ENCODE assay signal across 25 cellular contexts in genomic region chr6:54579011-54579410, GRCh38.
DNase-seq lines count a peak whose midpoint lies in the region; ATAC-seq, FAIRE-seq and TF ChIP-seq lines count a peak whose summit lies in the region.
"Had no signal": no experiment of that assay in that cellular context is flagged by ENCODE, and none has a peak within 500 bp of the region (broad histone marks: within the 10 kb centered on the region; RNA-seq: fewer than 3 reads in every experiment).

No MANE protein-coding gene starts in this region.

- BruUV-seq in A673 (replicated peaks; lab: Mats Ljungman, UMichigan) = no TSS peak
- no TSS peak for BruUV-seq in OCI-LY7 (replicated peaks; lab: Mats Ljungman, UMichigan)
- no TSS peak for BruUV-seq in HepG2 (replicated peaks; lab: Mats Ljungman, UMichigan)

- no peak overlapping the region for H3K9ac ChIP-seq in mesenchymal stem cell (ENCODE audit: low read length)
- no peak overlapping the region for H3K9ac ChIP-seq in HepG2 (ENCODE audit: insufficient read depth, low read depth, low read length)
- H3K9ac ChIP-seq: BLaER1 had no signal

- H3K9me2 ChIP-seq in OCI-LY7 (ENCODE audit: insufficient read depth, low read length) = no peaks in the 10 kb centered on the region

- peaks cover 6% of the 10 kb centered on the region for H3K4me1 ChIP-seq in A673 (ENCODE audit: insufficient read depth, low read length, poor library complexity, severe bottlenecking)
- H3K4me1 ChIP-seq in HAP-1 = peaks cover 4% of the 10 kb centered on the region; the same call in 1 of the 2 replicates
- H3K4me1 ChIP-seq in ectodermal cell (ENCODE audit: control insufficient read depth, insufficient read depth, low read length) = peaks cover 11% of the 10 kb centered on the region
- H3K4me1 ChIP-seq in mesenchymal stem cell (ENCODE audit: control insufficient read depth, insufficient read depth, low read depth, low read length) = no peaks in the 10 kb centered on the region
- H3K4me1 ChIP-seq in OCI-LY7 (ENCODE audit: insufficient read depth, low read length, poor library complexity, severe bottlenecking) = no peaks in the 10 kb centered on the region
- no peaks in the 10 kb centered on the region for H3K4me1 ChIP-seq in HepG2 (ENCODE audit: insufficient read depth, low read length)
- H3K4me1 ChIP-seq: BLaER1, colonic mucosa, thyroid gland had no signal

- no peak overlapping the region for H3K18ac ChIP-seq in mesenchymal stem cell (ENCODE audit: low read depth in 1 of 2, low read length in 2 of 2)

- no peak overlapping the region for H2BK5ac ChIP-seq in mesenchymal stem cell (ENCODE audit: low read depth, low read length, poor library complexity, severe bottlenecking)

- H3K4me2 ChIP-seq in mesenchymal stem cell (ENCODE audit: low read length, poor library complexity, severe bottlenecking) (no peak overlapping the region), OCI-LY7 (ENCODE audit: low read length) (no peak overlapping the region), HepG2 (ENCODE audit: low read depth, low read length) (no peak overlapping the region)
- H3K4me2 ChIP-seq: BLaER1 had no signal

- POLR2A ChIA-PET in A673 (lab: Charles Lee; ENCODE audit: low non-redundant PET) = interaction anchor here (0.6 kb wide), 1 partner anchor 920 kb away, joined by 3 read pairs; no protein-coding TSS in a partner anchor
- POLR2A ChIA-PET in OCI-LY7 (lab: Charles Lee) = interaction anchor here (0.7 to 0.9 kb wide), 2 partner anchors 12 to 99 kb away, joined by 3 to 4 read pairs; no protein-coding TSS in a partner anchor
- POLR2A ChIA-PET in HepG2 (lab: Yijun Ruan, JAX) = no interaction called here

- H2BK15ac ChIP-seq in mesenchymal stem cell (ENCODE audit: low read depth, poor library complexity, severe bottlenecking) = no peak overlapping the region

- no peaks in the 10 kb centered on the region for H3K79me1 ChIP-seq in mesenchymal stem cell (replicated peaks; ENCODE audit: low read length, poor library complexity, severe bottlenecking)

- DNase-seq in A673 (ENCODE audit: low spot score) (peak; percentile 38), HAP-1 (ENCODE audit: low spot score in 2 of 2) (peak; percentile 26 to 50), mesenchymal stem cell (peak; percentile 8), KBM-7 (no peak), OCI-LY7 (ENCODE audit: low spot score) (no peak), HepG2 (ENCODE audit: low spot score) (no peak), NCI-H526 treated with DMSO at 0.1 percent for 48 hours (lab: John Stamatoyannopoulos, UW) (no peak)
- DNase-seq: 8988T; activated CD4-positive, alpha-beta memory T cell treated with anti-CD3 and anti-CD28 coated beads for 36 hours; brain microvascular endothelial cell; Calu3; colonic mucosa; KG1; mucosa of descending colon; NCI-H69; stimulated activated CD4-positive, alpha-beta T cell treated with anti-CD3 and anti-CD28 coated beads, Interleukin-4, amount 100 ng/mL, for 24 hours; stimulated activated naive CD4-positive, alpha-beta T cell treated with Interleukin-2 at 50 U/mL for 16 hours; T1000 had no signal

- TF ChIP-seq POLR2A in HepG2 (IDR thresholded peaks at IDR 0.05; ENCODE audit: insufficient read depth in 1 of 2, low read depth in 2 of 2, low read length in 2 of 2) = no peak

- H2AFZ ChIP-seq in mesenchymal stem cell (ENCODE audit: low read depth, low read length) = no peak overlapping the region
- H2AFZ ChIP-seq in OCI-LY7 (ENCODE audit: low read length) = no peak overlapping the region
- no peak overlapping the region for H2AFZ ChIP-seq in HepG2 (ENCODE audit: low read length)

- H3K4ac ChIP-seq in mesenchymal stem cell (ENCODE audit: low read depth in 1 of 2, low read length in 2 of 2) = no peak overlapping the region

- H3K14ac ChIP-seq in mesenchymal stem cell (ENCODE audit: low read length in 2 of 2) = no peak overlapping the region

- TF ChIP-seq CTCF in A673 (conservative IDR thresholded peaks at IDR 0.05; ENCODE audit: low read depth, low read length) = no peak
- TF ChIP-seq CTCF in OCI-LY7 (conservative IDR thresholded peaks at IDR 0.05; ENCODE audit: low read length) = no peak
- TF ChIP-seq CTCF in HepG2 (CRISPR knock-in tag; IDR thresholded peaks at IDR 0.05) = no peak

- no peak overlapping the region for H3K23ac ChIP-seq in mesenchymal stem cell (ENCODE audit: low read length in 2 of 2)

- H2BK120ac ChIP-seq in mesenchymal stem cell (ENCODE audit: low read depth, low read length) = no peak overlapping the region

- in situ Hi-C loops in HAP-1 (cut with MboI; ENCODE audit: low sequenced_read_pairs) (no loop called here), KBM-7 (cut with MboI; ENCODE audit: low pct_unique_long_range_greater_than_20kb, low sequenced_read_pairs) (no loop called here), HepG2 (cut with HindIII; ENCODE audit: extremely low pct_ligation_motif_present, low pct_unique_long_range_greater_than_20kb) (no loop called here)

- ATAC-seq in HepG2 = no peak
- ATAC-seq: HCT116, mucosa of descending colon, Right ventricle myocardium inferior had no signal

- H4K8ac ChIP-seq in mesenchymal stem cell (ENCODE audit: low read length) = no peak overlapping the region

- H3K9me3 ChIP-seq in A673 (ENCODE audit: low read depth, low read length, poor library complexity, severe bottlenecking) (no peaks in the 10 kb centered on the region), HAP-1 (no peaks in the 10 kb centered on the region), ectodermal cell (ENCODE audit: control insufficient read depth, low read length) (peaks cover 2% of the 10 kb centered on the region), mesenchymal stem cell (ENCODE audit: control insufficient read depth, low read length) (no peaks in the 10 kb centered on the region), OCI-LY7 (ENCODE audit: low read length) (no peaks in the 10 kb centered on the region), HepG2 (ENCODE audit: low read length) (no peaks in the 10 kb centered on the region)
- H3K9me3 ChIP-seq: BLaER1, colonic mucosa, mucosa of descending colon, neutrophil, thyroid gland had no signal

- TF ChIP-seq RAD21 in HepG2 (CRISPR knock-in tag; IDR thresholded peaks at IDR 0.05) = no peak

- WGBS in ectodermal cell, 2 experiments = 29 to 41% methylated on average over 2 of the region's 2 CpGs
- WGBS in mesenchymal stem cell = 30% methylated on average over 1 of the region's 2 CpGs
- WGBS in HepG2 (ENCODE audit: low lambda C conversion rate) = 17% methylated on average over 2 of the region's 2 CpGs

- H3K27me3 ChIP-seq in A673 (replicated peaks; ENCODE audit: insufficient read depth, low read depth, low read length, poor library complexity) (no peaks in the 10 kb centered on the region), HAP-1 (ENCODE audit: low read depth) (no peaks in the 10 kb centered on the region), ectodermal cell (ENCODE audit: control insufficient read depth, insufficient read depth, low read length, poor library complexity, severe bottlenecking) (no peaks in the 10 kb centered on the region), mesenchymal stem cell (ENCODE audit: control insufficient read depth in 1 of 2, insufficient read depth in 1 of 2, low read length in 2 of 2) (no peaks in the 10 kb centered on the region), HepG2 (ENCODE audit: control insufficient read depth in 1 of 2, insufficient read depth in 2 of 2, low read length in 2 of 2) (no peaks in the 10 kb centered on the region)
- H3K27me3 ChIP-seq: BLaER1, brain microvascular endothelial cell, colonic mucosa, neutrophil, thyroid gland had no signal

- TF ChIP-seq EP300 in HepG2 (IDR thresholded peaks at IDR 0.05; ENCODE audit: low read depth in 2 of 2, low read length in 2 of 2) (no peak), HepG2 (CRISPR knock-in tag; IDR thresholded peaks at IDR 0.05; ENCODE audit: borderline replicate concordance) (no peak)

- H4K20me1 ChIP-seq in OCI-LY7 (ENCODE audit: insufficient read depth, low read length) = no peaks in the 10 kb centered on the region
- no peaks in the 10 kb centered on the region for H4K20me1 ChIP-seq in HepG2 (ENCODE audit: insufficient read depth, low read length)
- H4K20me1 ChIP-seq: BLaER1 had no signal

- no peak for FAIRE-seq in HepG2 (lab: Jason Lieb, UNC)
- FAIRE-seq: G401.6 had no signal

- H4K91ac ChIP-seq in mesenchymal stem cell (ENCODE audit: low read length) = no peak overlapping the region

- no peaks in the 10 kb centered on the region for H3K36me3 ChIP-seq in A673 (ENCODE audit: insufficient read depth, low read length, poor library complexity, severe bottlenecking)
- H3K36me3 ChIP-seq in HAP-1 (replicated peaks) = no peaks in the 10 kb centered on the region
- H3K36me3 ChIP-seq in ectodermal cell (ENCODE audit: control insufficient read depth, insufficient read depth, low read length) = peaks cover 6% of the 10 kb centered on the region
- no peaks in the 10 kb centered on the region for H3K36me3 ChIP-seq in mesenchymal stem cell (ENCODE audit: control insufficient read depth in 1 of 2, insufficient read depth in 2 of 2, low read depth in 1 of 2, low read length in 2 of 2)
- no peaks in the 10 kb centered on the region for H3K36me3 ChIP-seq in OCI-LY7 (ENCODE audit: insufficient read depth, low read length)
- H3K36me3 ChIP-seq in HepG2 (replicated peaks in 1 of 2; ENCODE audit: control insufficient read depth in 1 of 2, insufficient read depth in 2 of 2, low read length in 2 of 2) = no peaks in the 10 kb centered on the region
- H3K36me3 ChIP-seq: BLaER1, brain microvascular endothelial cell, colonic mucosa, neutrophil, thyroid gland had no signal

- intact Hi-C loops in A673 (cut with micrococcal nuclease; ENCODE audit: unreplicated experiment) = no loop called here
- intact Hi-C loops in OCI-LY7 (cut with micrococcal nuclease; ENCODE audit: unreplicated experiment) = no loop called here
- intact Hi-C loops in HepG2 (cut with micrococcal nuclease; ENCODE audit: unreplicated experiment) = no loop called here

- CTCF ChIA-PET in A673 (lab: Charles Lee) = no interaction called here
- CTCF ChIA-PET in OCI-LY7 (lab: Charles Lee; ENCODE audit: unreplicated experiment) = no interaction called here
- CTCF ChIA-PET in HepG2 (lab: Yijun Ruan, JAX; ENCODE audit: low intra/inter-chr PET ratio, low total read pairs) = no interaction called here

- H2AK5ac ChIP-seq in mesenchymal stem cell (ENCODE audit: low read length, severe bottlenecking) = no peak overlapping the region

- no peak overlapping the region for H2BK12ac ChIP-seq in mesenchymal stem cell (ENCODE audit: low read length in 2 of 2)

- H3K27ac ChIP-seq in A673 (ENCODE audit: low read depth, low read length, poor library complexity, severe bottlenecking) (no peak overlapping the region), ectodermal cell (ENCODE audit: insufficient read depth, low read depth, low read length, poor library complexity, severe bottlenecking) (peak overlapping the region; percentile 83), mesenchymal stem cell (ENCODE audit: low read length, poor library complexity, severe bottlenecking) (peak overlapping the region; percentile 61), OCI-LY7 (ENCODE audit: low read depth, low read length, poor library complexity, severe bottlenecking) (no peak overlapping the region), HepG2 (ENCODE audit: extremely low read length, insufficient read depth, low read length) (no peak overlapping the region)
- H3K27ac ChIP-seq: BLaER1, brain microvascular endothelial cell, colonic mucosa, neutrophil, thyroid gland had no signal

- no peak overlapping the region for H3K4me3 ChIP-seq in A673 (ENCODE audit: low read depth, low read length, poor library complexity, severe bottlenecking)
- H3K4me3 ChIP-seq in HAP-1 = no peak overlapping the region
- H3K4me3 ChIP-seq in ectodermal cell (ENCODE audit: insufficient read depth, low read depth, low read length) = no peak overlapping the region
- H3K4me3 ChIP-seq in mesenchymal stem cell (ENCODE audit: insufficient read depth in 1 of 2, low read depth in 1 of 2, low read length in 2 of 2) = no peak overlapping the region
- H3K4me3 ChIP-seq in OCI-LY7 (ENCODE audit: low read depth, low read length, poor library complexity, severe bottlenecking) = no peak overlapping the region
- no peak overlapping the region for H3K4me3 ChIP-seq in HepG2 (replicated peaks in 1 of 3; ENCODE audit: insufficient read depth in 1 of 3, low read depth in 2 of 3, low read length in 3 of 3)
- H3K4me3 ChIP-seq: BLaER1, colonic mucosa, mucosa of descending colon, thyroid gland had no signal

- H3K79me2 ChIP-seq in OCI-LY7 (ENCODE audit: insufficient read depth, low read depth, low read length) (no peaks in the 10 kb centered on the region), HepG2 (ENCODE audit: insufficient read depth, low read length) (no peaks in the 10 kb centered on the region)

Comparison
In these comparisons a context has a peak if more than half of its experiments do, and no peak if none do; other contexts are left out.
1. DNase-seq: peak in A673 (single experiment), HAP-1 (2 of 2) and mesenchymal stem cell (single experiment); none in KBM-7 (single experiment), OCI-LY7 (single experiment), HepG2 (single experiment) and NCI-H526 treated with DMSO at 0.1 percent for 48 hours (single experiment).
2. H3K27ac ChIP-seq: peak in ectodermal cell (single experiment) and mesenchymal stem cell (single experiment); none in A673 (single experiment), OCI-LY7 (single experiment) and HepG2 (single experiment).